39 cellular contexts compared by ENCODE assay signal in the genomic region with DNA sequence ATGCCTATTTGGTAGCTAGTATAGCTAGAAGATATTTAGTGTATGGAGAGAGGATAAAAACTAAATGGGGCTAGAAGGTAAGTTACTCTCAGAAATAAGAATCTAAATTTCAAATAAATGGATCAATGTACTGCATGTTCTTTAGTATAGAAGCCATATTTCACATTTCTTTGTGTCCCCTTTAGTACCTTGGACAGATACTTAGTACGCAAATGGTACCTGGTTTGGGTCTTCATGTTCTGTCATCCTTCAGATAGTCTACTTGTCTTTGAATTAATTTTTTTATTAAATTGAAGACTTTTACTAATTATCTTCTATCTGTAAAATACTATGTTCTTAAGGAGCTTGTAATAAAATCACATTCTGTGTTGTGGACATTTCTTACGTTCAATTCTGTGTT. TPM values are rescaled to one million over a fixed set of nuclear protein-coding genes. Genes with fewer than 3 reads are reported as not detected.
"Had no signal": no experiment of that assay in that cellular context is flagged by ENCODE, and none has a peak within 500 bp of the region (broad histone marks: within the 10 kb centered on the region; RNA-seq: fewer than 3 reads in every experiment).

No MANE protein-coding gene starts in this region.

- H3K9me3 ChIP-seq: MG63 had no signal

- H3K36me3 ChIP-seq: MG63 had no signal

- H3K27me3 ChIP-seq: MG63 had no signal

- H3K4me3 ChIP-seq: MG63 had no signal

- DNase-seq: Karpas-422, Kasumi-1, MG63, MM.1S, MV-4-11, NCI-H1048, NCI-H1092, NCI-H1092 treated with DMSO at 0.1 percent for 48 hours, NCI-H1105, NCI-H1105 treated with DMSO at 0.1 percent for 48 hours, NCI-H1417, NCI-H1417 treated with DMSO at 0.1 percent for 48 hours, NCI-H1436, NCI-H1436 treated with DMSO at 0.1 percent for 48 hours, NCI-H146, NCI-H1694, NCI-H1694 treated with DMSO at 0.1 percent for 48 hours, NCI-H187, NCI-H187 treated with DMSO at 0.1 percent for 48 hours, NCI-H1930, NCI-H2029, NCI-H2029 treated with DMSO at 0.1 percent for 48 hours, NCI-H2081, NCI-H2081 treated with DMSO at 0.1 percent for 48 hours, NCI-H2107, NCI-H2171, NCI-H2171 treated with DMSO at 0.1 percent for 48 hours, NCI-H2227 treated with DMSO at 0.1 percent for 48 hours, NCI-H226, NCI-H345, NCI-H446, NCI-H446 treated with DMSO at 0.1 percent for 48 hours, NCI-H510A, NCI-H510A treated with DMSO at 0.1 percent for 48 hours, NCI-H524 had no signal

RNA-seq across cellular contexts. Expression of a gene that starts 26.3 kb away (rescaled TPM):
- total RNA-seq: LHCN-M2, M059J, MCF 10A, NCI-H460 had no signal

RNA-seq across cellular contexts. Expression of a gene that starts 42.3 kb away (rescaled TPM):
- total RNA-seq: LHCN-M2, M059J, MCF 10A had no signal
